ENCODE assay signal across 14 cellular contexts in the genomic region with DNA sequence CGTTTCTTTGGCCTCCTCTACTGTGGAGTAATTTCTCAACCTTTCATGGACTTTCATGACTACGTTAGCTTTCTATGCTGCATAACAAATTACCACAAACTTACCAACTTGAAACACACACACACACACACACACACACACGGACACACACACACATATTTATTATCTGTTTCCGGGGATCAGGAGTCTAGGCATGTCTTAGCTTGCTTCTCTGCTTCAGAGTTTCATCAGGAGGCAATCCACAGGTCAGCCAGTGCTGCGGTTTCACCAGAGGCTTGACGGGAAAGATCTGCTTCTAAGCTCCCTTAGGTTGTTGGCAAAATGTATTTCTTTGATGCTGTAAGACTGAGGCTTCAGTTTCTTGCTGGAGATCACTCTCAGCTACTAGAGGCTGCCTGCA. TPM values are rescaled to one million over a fixed set of nuclear protein-coding genes. Genes with fewer than 3 reads are reported as not detected.
DNase-seq lines count a peak whose midpoint lies in the region; ATAC-seq and TF ChIP-seq lines count a peak whose summit lies in the region.
"Had no signal": no experiment of that assay in that cellular context is flagged by ENCODE, and none has a peak within 500 bp of the region (broad histone marks: within the 10 kb centered on the region; RNA-seq: fewer than 3 reads in every experiment).

No MANE protein-coding gene starts in this region.

- BruUV-seq in mammary epithelial cell (replicated peaks; lab: Mats Ljungman, UMichigan): no TSS peak

- H3K36me3 ChIP-seq in HEK293 (ENCODE audit: control insufficient read depth in 2 of 2, insufficient read depth in 1 of 2, low read length in 2 of 2) (no peaks in the 10 kb centered on the region), mammary epithelial cell (ENCODE audit: insufficient read depth, low read length) (no peaks in the 10 kb centered on the region), sigmoid colon (no peaks in the 10 kb centered on the region)
- H3K36me3 ChIP-seq: BLaER1 treated with 17β-estradiol and CSF1 and Interleukin-3, amounts not matched to agents 10 nM and 100 nM had no signal

- dilution Hi-C loops in mammary epithelial cell (cut with HindIII; ENCODE audit: low sequenced_read_pairs): no loop called here

- H3K27ac Mint-ChIP-seq in osteocyte (ENCODE audit: unreplicated experiment): no peak overlapping the region
- H3K27ac Mint-ChIP-seq: CD4-positive, CD25-positive, alpha-beta regulatory T cell had no signal

- TF ChIP-seq EP300 in sigmoid colon (IDR thresholded peaks at IDR 0.05): no peak

- H3K9me3 Mint-ChIP-seq in osteocyte (ENCODE audit: unreplicated experiment): no peaks in the 10 kb centered on the region

- H3K79me2 ChIP-seq in mammary epithelial cell (ENCODE audit: insufficient read depth, low read length): no peaks in the 10 kb centered on the region

- peak overlapping the region; percentile 83 for H2AFZ ChIP-seq in mammary epithelial cell (ENCODE audit: low read depth, low read length)

- TF ChIP-seq POLR2A in sigmoid colon (IDR thresholded peaks at IDR 0.05): no peak

- CTCF ChIA-PET in HEK293 (lab: Yijun Ruan, JAX) (no interaction called here), mammary epithelial cell (lab: Charles Lee; ENCODE audit: low non-redundant PET) (no interaction called here)

- in situ Hi-C loops in mammary epithelial cell (cut with MboI; ENCODE audit: low sequenced_read_pairs in 2 of 2): no loop called here

- POLR2A ChIA-PET in HEK293 (lab: Yijun Ruan, JAX): no interaction called here

- no peak overlapping the region for H3K4me3 Mint-ChIP-seq in osteocyte (ENCODE audit: unreplicated experiment)
- H3K4me3 Mint-ChIP-seq: CD4-positive, CD25-positive, alpha-beta regulatory T cell had no signal

- H3K4me1 ChIP-seq in HEK293 (ENCODE audit: control insufficient read depth, insufficient read depth, low read length) (no peaks in the 10 kb centered on the region), mammary epithelial cell (ENCODE audit: insufficient read depth, low read length) (peaks cover 6% of the 10 kb centered on the region), sigmoid colon (no peaks in the 10 kb centered on the region)

- ATAC-seq in esophagus mucosa: peak; percentile 65

- H3K27me3 Mint-ChIP-seq in osteocyte (ENCODE audit: unreplicated experiment): peaks cover 6% of the 10 kb centered on the region
- H3K27me3 Mint-ChIP-seq: CD4-positive, CD25-positive, alpha-beta regulatory T cell had no signal

- no peak overlapping the region for H3K4me3 ChIP-seq in HEK293 (ENCODE audit: low read depth, low read length)
- H3K4me3 ChIP-seq in mammary epithelial cell (replicated peaks in 1 of 3; ENCODE audit: insufficient read depth in 1 of 3, low read depth in 2 of 3, low read length in 3 of 3): no peak overlapping the region
- no peak overlapping the region for H3K4me3 ChIP-seq in sigmoid colon
- H3K4me3 ChIP-seq: BLaER1 treated with 17β-estradiol and CSF1 and Interleukin-3, amounts not matched to agents 10 nM and 100 nM had no signal

- H3K4me2 ChIP-seq in mammary epithelial cell (ENCODE audit: insufficient read depth, low read depth, low read length): peak overlapping the region; percentile 50
- H3K4me2 ChIP-seq: BLaER1 treated with 17β-estradiol and CSF1 and Interleukin-3, amounts not matched to agents 10 nM and 100 nM had no signal

- no peaks in the 10 kb centered on the region for H4K20me1 ChIP-seq in mammary epithelial cell (ENCODE audit: insufficient read depth, low read length)
- H4K20me1 ChIP-seq: BLaER1 treated with 17β-estradiol and CSF1 and Interleukin-3, amounts not matched to agents 10 nM and 100 nM had no signal

- no peaks in the 10 kb centered on the region for H3K27me3 ChIP-seq in mammary epithelial cell (ENCODE audit: insufficient read depth, low read length)
- no peaks in the 10 kb centered on the region for H3K27me3 ChIP-seq in sigmoid colon

- H3K4me1 Mint-ChIP-seq in osteocyte (ENCODE audit: unreplicated experiment): no peaks in the 10 kb centered on the region
- H3K4me1 Mint-ChIP-seq: CD4-positive, CD25-positive, alpha-beta regulatory T cell had no signal

- H3K36me3 Mint-ChIP-seq in osteocyte (ENCODE audit: unreplicated experiment): no peaks in the 10 kb centered on the region
- H3K36me3 Mint-ChIP-seq: CD4-positive, CD25-positive, alpha-beta regulatory T cell had no signal

- intact Hi-C loops in mammary epithelial cell (cut with micrococcal nuclease): no loop called here
- intact Hi-C loops in sigmoid colon (cut with DNase I): no loop called here

- H3K9ac ChIP-seq in mammary epithelial cell (ENCODE audit: insufficient read depth, low read length): no peak overlapping the region
- H3K9ac ChIP-seq: BLaER1 treated with 17β-estradiol and CSF1 and Interleukin-3, amounts not matched to agents 10 nM and 100 nM had no signal

- WGBS in mammary epithelial cell (ENCODE audit: low coverage, missing lambda C conversion rate): 19% methylated on average over 6 of the region's 6 CpGs
- WGBS in sigmoid colon, 2 donors: 90 to 94% methylated on average over 6 of the region's 6 CpGs

- no peak overlapping the region for H3K27ac ChIP-seq in HEK293 (ENCODE audit: extremely low read depth, low read depth, low read length)
- H3K27ac ChIP-seq in mammary epithelial cell (ENCODE audit: insufficient read depth, low read depth, low read length): no peak overlapping the region
- no peak overlapping the region for H3K27ac ChIP-seq in sigmoid colon

- peak; percentile 40 for DNase-seq in MV-4-11 (lab: John Stamatoyannopoulos, UW)
- DNase-seq in mammary epithelial cell: peak; percentile 91
- DNase-seq in NCI-H1417 treated with DMSO at 0.1 percent for 48 hours (lab: John Stamatoyannopoulos, UW): no peak
- DNase-seq in osteocyte (ENCODE audit: extremely low spot score, unreplicated experiment): no peak
- no peak for DNase-seq in sigmoid colon
- DNase-seq in activated CD4-positive, alpha-beta T cell treated with anti-CD3 and anti-CD28 coated beads, Interleukin-2, amount 50 U/mL, for 48 hours: no peak
- DNase-seq: ACHN; Calu3; CD4-positive, CD25-positive, alpha-beta regulatory T cell; DMS 273 treated with DMSO at 0.1 percent for 48 hours; HCEC 1CT had no signal

- H3K9me3 ChIP-seq in HEK293 (ENCODE audit: control insufficient read depth, insufficient read depth, low read depth, low read length): no peaks in the 10 kb centered on the region
- H3K9me3 ChIP-seq in mammary epithelial cell (replicated peaks; ENCODE audit: insufficient read depth, low read length): no peaks in the 10 kb centered on the region
- no peaks in the 10 kb centered on the region for H3K9me3 ChIP-seq in sigmoid colon

- TF ChIP-seq CTCF in HEK293 (tag by site-specific recombination; IDR thresholded peaks at IDR 0.05): no peak
- TF ChIP-seq CTCF in mammary epithelial cell (conservative IDR thresholded peaks at IDR 0.05 in 1 of 2, IDR thresholded peaks at IDR 0.05 in 1 of 2; ENCODE audit: extremely low read depth in 1 of 2, insufficient read depth in 1 of 2, low read depth in 1 of 2, low read length in 2 of 2): no peak
- TF ChIP-seq CTCF in osteocyte (IDR thresholded peaks at IDR 0.05): no peak
- TF ChIP-seq CTCF in sigmoid colon (IDR thresholded peaks at IDR 0.05): no peak

TF ChIP-seq in HEK293, 187 proteins besides CTCF, POLR2A, EP300 and RAD21:
- 0 out of 2 replicates have a peak, but pooled peaks have one; percentile 21 for TF ChIP-seq SCRT2 (tag by site-specific recombination; IDR thresholded peaks at IDR 0.05)
- TF ChIP-seq HOXD13 (CRISPR knock-in tag; IDR thresholded peaks at IDR 0.05; ENCODE audit: borderline replicate concordance): no peak

RNA-seq across cellular contexts. Expression of a gene that starts 59.0 kb away (rescaled TPM):
- total RNA-seq in mammary epithelial cell (10 to 100 TPM in 1 of 2 donors, 1 to 10 TPM in 1; 9.2 to 11.8 TPM), esophagus mucosa (6.4 TPM), osteocyte (6.6 and 10.2 TPM in 2 replicates), sigmoid colon (10 to 100 TPM; 21.0 to 28.0 (median 26.8) TPM)
- polyA plus RNA-seq in mammary epithelial cell (2.4 TPM), sigmoid colon (10 to 100 TPM in 2 of 3 donors, 1 to 10 TPM in 1; 6.4 to 11.3 (median 10.2) TPM)
- polyA minus RNA-seq in mammary epithelial cell: 1.7 TPM

Comparison
In these comparisons a context has a peak if more than half of its experiments do, and no peak if none do; other contexts are left out.
1. DNase-seq: peak in MV-4-11 (single experiment) and mammary epithelial cell (single experiment); none in NCI-H1417 treated with DMSO at 0.1 percent for 48 hours (single experiment), osteocyte (single experiment), sigmoid colon (single experiment) and activated CD4-positive, alpha-beta T cell treated with anti-CD3 and anti-CD28 coated beads, Interleukin-2, amount 50 U/mL, for 48 hours (0 of 2).